Comparison of ENCODE assay signal across 9 cellular contexts in genomic region chr16:21001262-21001661, GRCh38.
DNase-seq lines count a peak whose midpoint lies in the region; ATAC-seq and TF ChIP-seq lines count a peak whose summit lies in the region.
"Had no signal": no experiment of that assay in that cellular context is flagged by ENCODE, and none has a peak within 500 bp of the region (broad histone marks: within the 10 kb centered on the region; RNA-seq: fewer than 3 reads in every experiment).

No MANE protein-coding gene starts in this region.

- TF ChIP-seq CTCF in GM06990 (IDR thresholded peaks at IDR 0.05; ENCODE audit: insufficient read depth, low read length, poor library complexity, severe bottlenecking) (peak; percentile 62), cardiac fibroblast (IDR thresholded peaks at IDR 0.05; ENCODE audit: low read depth, low read length) (peak; percentile 48), stomach (IDR thresholded peaks at IDR 0.05) (peak in 1 of 7 experiments; percentile 12)

- no peak overlapping the region for H2BK12ac ChIP-seq in trophoblast cell (ENCODE audit: low read length)

- TF ChIP-seq POLR2A in stomach (IDR thresholded peaks at IDR 0.05) = no peak

- no peak overlapping the region for H2BK120ac ChIP-seq in trophoblast cell (ENCODE audit: insufficient read depth, low read length, poor library complexity)

- H3K9me3 ChIP-seq in trophoblast cell (ENCODE audit: insufficient read depth, low read depth, low read length) = no peaks in the 10 kb centered on the region
- H3K9me3 ChIP-seq in stomach = no peaks in the 10 kb centered on the region

- H4K8ac ChIP-seq in trophoblast cell (ENCODE audit: low read depth, low read length) = no peak overlapping the region

- H2AK5ac ChIP-seq in trophoblast cell (ENCODE audit: low read length) = no peak overlapping the region

- intact Hi-C loops in stomach (cut with DNase I; ENCODE audit: low total_unique reads) = no loop called here

- H3K27me3 ChIP-seq in GM06990 (replicated peaks; ENCODE audit: control insufficient read depth, insufficient read depth, low read length) (no peaks in the 10 kb centered on the region), trophoblast cell (ENCODE audit: insufficient read depth, low read length) (no peaks in the 10 kb centered on the region), stomach (peaks cover 0 to 5% (median 0%) of the 10 kb centered on the region in 3 donors)

- no peaks in the 10 kb centered on the region for H3K79me2 ChIP-seq in trophoblast cell (ENCODE audit: control insufficient read depth, insufficient read depth, low read length, poor library complexity)

- H3K27ac ChIP-seq in trophoblast cell (ENCODE audit: low read depth, low read length) = no peak overlapping the region
- no peak overlapping the region for H3K27ac ChIP-seq in stomach

- H3K4me2 ChIP-seq in trophoblast cell (ENCODE audit: low read length) = no peak overlapping the region

- no peak overlapping the region for H4K91ac ChIP-seq in trophoblast cell (ENCODE audit: low read depth, low read length)

- H2AFZ ChIP-seq in trophoblast cell (ENCODE audit: insufficient read depth, low read length, poor library complexity) = no peak overlapping the region

- H4K12ac ChIP-seq in trophoblast cell (ENCODE audit: low read depth, low read length) = no peak overlapping the region

- TF ChIP-seq EP300 in stomach (IDR thresholded peaks at IDR 0.05) = no peak

- H3K4me3 ChIP-seq in GM06990 (replicated peaks; ENCODE audit: low read depth, low read length) (no peak overlapping the region), cardiac fibroblast (replicated peaks in 1 of 2; ENCODE audit: low read depth in 2 of 2, low read length in 2 of 2) (no peak overlapping the region), trophoblast cell (ENCODE audit: low read depth, low read length) (no peak overlapping the region), stomach (no peak overlapping the region)

- no peak overlapping the region for H3K4ac ChIP-seq in trophoblast cell (ENCODE audit: low read depth, low read length)

- H3K23ac ChIP-seq in trophoblast cell (ENCODE audit: low read length) = no peak overlapping the region

- H3K36me3 ChIP-seq in GM06990 (ENCODE audit: control insufficient read depth, insufficient read depth, low read length) (no peaks in the 10 kb centered on the region), trophoblast cell (ENCODE audit: control insufficient read depth in 1 of 2, insufficient read depth in 2 of 2, low read length in 2 of 2) (no peaks in the 10 kb centered on the region), stomach (no peaks in the 10 kb centered on the region)

- no peak overlapping the region for H3K9ac ChIP-seq in trophoblast cell (ENCODE audit: low read length)

- H3K79me1 ChIP-seq in trophoblast cell (ENCODE audit: low read length) = no peaks in the 10 kb centered on the region

- no peak overlapping the region for H2BK5ac ChIP-seq in trophoblast cell (ENCODE audit: low read depth, low read length, poor library complexity)

- ATAC-seq in HG03457 (IDR thresholded peaks at IDR 0.05; ENCODE audit: unreplicated experiment) (no peak), GM19395 (IDR thresholded peaks at IDR 0.05; ENCODE audit: unreplicated experiment) (no peak), HG02623 (IDR thresholded peaks at IDR 0.05; ENCODE audit: unreplicated experiment) (no peak)

- no CpG with 5 or more reads among the region's 3 CpGs for WGBS in trophoblast cell (ENCODE audit: extremely low coverage, insufficient coverage, insufficient read length)
- WGBS in stomach, 5 donors = 27 to 39% (median 33%) methylated on average over 3 of the region's 3 CpGs

- DNase-seq in GM06990 (ENCODE audit: extremely low read depth, insufficient read length) (no peak), M059J (ENCODE audit: low read depth) (peak; percentile 28), cardiac fibroblast (ENCODE audit: low read depth in 2 of 2) (peak; percentile 30 to 45), trophoblast cell (peak; percentile 10 to 65), stomach (no peak)
- DNase-seq: NCI-H1048 had no signal

- H3K14ac ChIP-seq in trophoblast cell (ENCODE audit: low read length) = no peak overlapping the region

- H3K4me1 ChIP-seq in trophoblast cell (ENCODE audit: control insufficient read depth in 1 of 2, insufficient read depth in 2 of 2, low read length in 2 of 2) = no peaks in the 10 kb centered on the region
- H3K4me1 ChIP-seq in stomach = no peaks in the 10 kb centered on the region

- H3K18ac ChIP-seq in trophoblast cell (ENCODE audit: low read length) = no peak overlapping the region

Comparison
In these comparisons a context has a peak if more than half of its experiments do, and no peak if none do; other contexts are left out.
1. DNase-seq: peak in M059J (single experiment), cardiac fibroblast (2 of 2) and trophoblast cell (2 of 2); none in GM06990 (single experiment) and stomach (single experiment).